In genomic region chr4:85474356-85474755, GRCh38 we compare ENCODE assay signal across 1 cellular context.
TF ChIP-seq lines count a peak whose summit lies in the region.

No MANE protein-coding gene starts in this region.

TF ChIP-seq in H1, 55 proteins besides CTCF, POLR2A, EP300 and RAD21:
- TF ChIP-seq, protein P1, sequence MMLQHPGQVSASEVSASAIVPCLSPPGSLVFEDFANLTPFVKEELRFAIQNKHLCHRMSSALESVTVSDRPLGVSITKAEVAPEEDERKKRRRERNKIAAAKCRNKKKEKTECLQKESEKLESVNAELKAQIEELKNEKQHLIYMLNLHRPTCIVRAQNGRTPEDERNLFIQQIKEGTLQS (IDR thresholded peaks at IDR 0.05; ENCODE audit: insufficient read depth, low read depth, low read length), result no peak
- TF ChIP-seq SIX5 (IDR thresholded peaks at IDR 0.05; ENCODE audit: low read depth, low read length) (no peak), CTBP2 (IDR thresholded peaks at IDR 0.05; ENCODE audit: borderline replicate concordance, insufficient read depth, insufficient read length, low read length) (no peak), CHD2 (IDR thresholded peaks at IDR 0.05; ENCODE audit: low read length) (no peak)
